17 cellular contexts compared by ENCODE assay signal in the genomic region with DNA sequence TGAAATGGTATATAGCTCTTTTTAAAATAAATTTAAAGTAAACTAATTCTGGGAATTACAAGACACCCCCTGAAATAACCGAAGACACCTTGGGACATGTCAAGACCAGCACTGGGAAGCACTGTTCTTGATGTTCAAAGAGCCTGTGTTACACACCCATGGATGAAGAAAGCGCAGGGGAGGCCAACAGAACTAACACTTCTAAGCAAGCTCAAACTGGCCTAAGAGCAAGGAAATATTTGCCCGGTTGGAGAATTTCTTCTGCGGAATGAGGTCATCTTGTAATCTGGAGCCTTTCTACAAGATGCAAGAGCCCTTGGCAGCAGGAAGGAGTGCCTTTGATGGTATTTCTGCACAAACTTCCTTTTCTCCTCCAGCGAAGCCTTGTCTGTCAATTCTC. TPM values are rescaled to one million over a fixed set of nuclear protein-coding genes. Genes with fewer than 3 reads are reported as not detected.
"Had no signal": no experiment of that assay in that cellular context is flagged by ENCODE, and none has a peak within 500 bp of the region (broad histone marks: within the 10 kb centered on the region; RNA-seq: fewer than 3 reads in every experiment).

No MANE protein-coding gene starts in this region.

- ATAC-seq: heart left ventricle, T-cell had no signal

- H3K9me3 ChIP-seq: heart left ventricle, right atrium auricular region, SK-N-SH, transverse colon had no signal

- H3K4me3 Mint-ChIP-seq: nephron progenitor cell, T-cell had no signal

- H3K4me3 ChIP-seq: heart left ventricle, right atrium auricular region, transverse colon had no signal

- H3K27me3 ChIP-seq: right atrium auricular region, transverse colon had no signal

- DNase-seq: activated CD4-positive, alpha-beta T cell treated with anti-CD3 and anti-CD28 coated beads, Interleukin-2, amount 50 U/mL, for 48 hours; activated naive CD4-positive, alpha-beta T cell treated with anti-CD3 and anti-CD28 coated beads, Interleukin-2, amount 50 U/mL, for 16 hours; heart left ventricle; mesenchymal stem cell; nephron progenitor cell; occipital lobe; SK-N-SH; stimulated activated CD4-positive, alpha-beta T cell treated with anti-CD3 and anti-CD28 coated beads, Interleukin-15, amount 100 ng/mL, for 24 hours; stimulated activated CD4-positive, alpha-beta T cell treated with anti-CD3 and anti-CD28 coated beads, Interleukin-4, amount 100 ng/mL, for 1 hour; stimulated activated naive CD4-positive, alpha-beta T cell; substantia nigra; T-cell; T-helper 9 cell; transverse colon; WERI-Rb-1 had no signal

- H3K4me1 Mint-ChIP-seq: nephron progenitor cell had no signal

- H3K4me1 ChIP-seq: heart left ventricle, right atrium auricular region, transverse colon had no signal

- H3K9ac ChIP-seq: SK-N-SH had no signal

- H3K9me3 Mint-ChIP-seq: activated T-helper 2 cell treated with anti-CD3 and anti-CD28 coated beads, Interferon-gamma antibody, Interleukin-2, Interleukin-4, amounts not matched to agents 10 μg/mL and 5 μg/mL and 100 μg/mL, durations not matched to agents 14 hours and 24 hours and 36 hours; T-cell had no signal

- H3K27ac Mint-ChIP-seq: activated T-helper 2 cell treated with anti-CD3 and anti-CD28 coated beads, Interferon-gamma antibody, Interleukin-2, Interleukin-4, amounts not matched to agents 10 μg/mL and 5 μg/mL and 100 μg/mL, durations not matched to agents 14 hours and 24 hours and 36 hours; nephron progenitor cell; T-cell had no signal

- H3K36me3 ChIP-seq: heart left ventricle, right atrium auricular region, transverse colon, WERI-Rb-1 had no signal

- H3K36me3 Mint-ChIP-seq: T-cell had no signal

- H3K4me2 ChIP-seq: SK-N-SH had no signal

- H3K27ac ChIP-seq: heart left ventricle, right atrium auricular region, transverse colon, WERI-Rb-1 had no signal

RNA-seq across cellular contexts. Expression of gene EFHC2, which starts 9.3 kb away (rescaled TPM):
- total RNA-seq: activated T-helper 2 cell treated with anti-CD3 and anti-CD28 coated beads, Interferon-gamma antibody, Interleukin-2, Interleukin-4, amounts not matched to agents 10 μg/mL and 5 μg/mL and 100 μg/mL, durations not matched to agents 14 hours and 24 hours and 36 hours had no signal
